ENCODE assay signal across 8 cellular contexts in the genomic region with DNA sequence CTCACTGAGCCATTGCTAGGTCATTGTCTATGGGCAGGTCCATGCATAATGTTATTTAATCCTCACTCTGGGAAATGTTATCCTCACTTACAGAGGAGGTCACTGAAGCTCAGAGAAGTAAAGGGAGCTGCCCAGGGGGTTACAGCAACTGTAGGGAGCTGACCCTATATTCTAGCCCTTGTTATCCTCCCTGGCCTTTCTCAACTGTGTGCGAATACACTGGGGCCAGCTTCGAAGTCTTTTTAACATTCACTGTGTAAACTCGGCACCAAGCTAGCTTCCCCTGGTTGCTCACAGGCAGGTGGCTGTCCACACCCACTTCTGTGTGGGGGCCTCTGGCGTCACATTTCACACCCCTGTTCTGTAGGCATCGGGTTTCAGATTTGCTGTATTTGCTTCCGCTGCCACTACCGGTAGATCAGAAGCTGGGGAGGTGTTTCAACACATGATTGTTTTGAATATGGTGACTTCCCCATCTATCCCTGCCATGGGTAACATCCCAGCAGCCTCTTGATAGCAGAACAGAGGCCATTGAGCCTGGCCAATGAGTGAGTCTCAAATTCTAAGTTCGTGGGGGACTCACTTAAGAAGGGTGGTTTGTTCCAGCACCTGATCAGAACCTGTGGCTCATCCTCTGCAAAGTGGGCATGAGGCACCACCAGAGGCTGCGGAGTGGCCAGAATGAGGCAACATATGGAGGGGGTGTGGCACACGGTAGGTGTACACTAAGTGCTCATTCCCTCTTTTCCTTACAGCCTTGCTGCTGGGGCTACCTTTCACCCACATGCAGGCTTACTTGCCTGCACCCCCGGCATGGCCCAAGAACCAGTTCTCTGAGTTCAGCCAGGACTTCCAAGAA.
DNase-seq lines count a peak whose midpoint lies in the region; ATAC-seq, FAIRE-seq and TF ChIP-seq lines count a peak whose summit lies in the region.

No MANE protein-coding gene starts in this region.

- H3K36me3 Mint-ChIP-seq in CD14-positive monocyte = peaks cover 56 to 58% of the 10 kb centered on the region in 2 donors

- peak; percentile 41 for ATAC-seq in GM19397 (IDR thresholded peaks at IDR 0.05; ENCODE audit: unreplicated experiment)
- peak; percentile 39 for ATAC-seq in HG03460 (IDR thresholded peaks at IDR 0.05; ENCODE audit: unreplicated experiment)
- peak; percentile 26 for ATAC-seq in K562

- intact Hi-C loops in CD14-positive monocyte (cut with micrococcal nuclease) (loop anchor here (2.0 to 5.0 kb wide), 2 partner anchors 13 to 36 kb away; no protein-coding TSS in a partner anchor), K562 (cut with micrococcal nuclease) (loop anchor here (2.0 kb wide), 1 partner anchor 17 kb away; no protein-coding TSS in a partner anchor), sigmoid colon (cut with DNase I) (no loop called here)

- H2AFZ ChIP-seq in K562 (ENCODE audit: low read depth, low read length) = peak overlapping the region; percentile 69

- no peaks in the 10 kb centered on the region for H3K9me1 ChIP-seq in K562 (ENCODE audit: control insufficient read depth, insufficient read depth, low read length)

- H3K27me3 ChIP-seq in K562 (ENCODE audit: control insufficient read depth in 2 of 2, insufficient read depth in 2 of 2, low read length in 2 of 2) (no peaks in the 10 kb centered on the region), sigmoid colon (no peaks in the 10 kb centered on the region)

- peak overlapping the region; percentile 38; the same call in 1 of the 3 replicates for H3K27ac ChIP-seq in K562 (ENCODE audit: extremely low read depth, low read depth, low read length)
- peak overlapping the region in 3 of 4 donors; percentile 46 to 61 (median 60) for H3K27ac ChIP-seq in sigmoid colon

- no peak for TF ChIP-seq RAD21 in K562 (CRISPR knock-in tag; conservative IDR thresholded peaks at IDR 0.05 in 1 of 2, IDR thresholded peaks at IDR 0.05 in 1 of 2)

- DNase-seq in CD14-positive monocyte (ENCODE audit: low spot score) (peak; percentile 95), T-helper 2 cell (peak; percentile 40 to 96 (median 75)), K562 (ENCODE audit: extremely low read depth in 1 of 4, low spot score in 3 of 4) (peak in 3 of 4 experiments; percentile 51 to 79 (median 69)), sigmoid colon (peak; percentile 73), UCSD-AML1 (lab: John Stamatoyannopoulos, UW; ENCODE audit: unreplicated experiment) (no peak), AG20443 (ENCODE audit: low spot score) (no peak)

- 29% methylated on average over 11 of the region's 11 CpGs for WGBS in K562 (ENCODE audit: insufficient coverage, low coverage, missing lambda C conversion rate)
- WGBS in sigmoid colon, 2 donors = 38 to 39% methylated on average over 11 of the region's 11 CpGs

- H3K4me2 ChIP-seq in K562 (ENCODE audit: insufficient read depth, low read length) = no peak overlapping the region

- peak; percentile 85 for FAIRE-seq in K562 (lab: Jason Lieb, UNC)

- peak overlapping the region in 1 of 2 experiments; percentile 17; a peak in 1 of 4 replicates for H3K9ac ChIP-seq in K562 (ENCODE audit: insufficient read depth in 1 of 2, low read depth in 2 of 2, low read length in 2 of 2)

- peaks cover 80% of the 10 kb centered on the region for H3K4me1 Mint-ChIP-seq in CD14-positive monocyte

- TF ChIP-seq EP300 in K562 (IDR thresholded peaks at IDR 0.05; ENCODE audit: low read length) = no peak
- TF ChIP-seq EP300 in sigmoid colon (IDR thresholded peaks at IDR 0.05) = no peak

- H3K27me3 Mint-ChIP-seq in CD14-positive monocyte (ENCODE audit: low read depth in 3 of 3) = peaks cover 0 to 7% (median 0%) of the 10 kb centered on the region in 3 donors

- no peaks in the 10 kb centered on the region for H3K79me2 ChIP-seq in K562 (ENCODE audit: control insufficient read depth, insufficient read depth, low read length)

- peak overlapping the region; percentile 99 to 100 (median 100) for H3K27ac Mint-ChIP-seq in CD14-positive monocyte

- no peaks in the 10 kb centered on the region for H3K9me3 ChIP-seq in K562 (replicated peaks; ENCODE audit: control insufficient read depth, insufficient read depth, low read depth, low read length)
- no peaks in the 10 kb centered on the region for H3K9me3 ChIP-seq in sigmoid colon

- BruUV-seq in K562 (replicated peaks; lab: Mats Ljungman, UMichigan) = no TSS peak

- no peak for TF ChIP-seq CTCF in CD14-positive monocyte (IDR thresholded peaks at IDR 0.05)
- TF ChIP-seq CTCF in K562 (IDR thresholded peaks at IDR 0.05 in 2 of 3, conservative IDR thresholded peaks at IDR 0.05 in 1 of 3; ENCODE audit: insufficient read depth in 2 of 3, low read depth in 1 of 3, low read length in 3 of 3) = no peak
- TF ChIP-seq CTCF in sigmoid colon (IDR thresholded peaks at IDR 0.05) = no peak

- POLR2A ChIA-PET in K562 (lab: Yijun Ruan, JAX) = interaction anchor here (0.5 to 0.6 kb wide), 3 partner anchors 13 to 52 kb away, joined by 3 read pairs; no protein-coding TSS in a partner anchor

- H3K4me1 ChIP-seq in K562 (replicated peaks in 1 of 2; ENCODE audit: control insufficient read depth in 2 of 2, insufficient read depth in 2 of 2, low read length in 2 of 2) = peaks cover 83 to 85% of the 10 kb centered on the region in 2 experiments
- H3K4me1 ChIP-seq in sigmoid colon = peaks cover 0 to 6% (median 0%) of the 10 kb centered on the region in 4 donors

- H3K36me3 ChIP-seq in K562 (ENCODE audit: control insufficient read depth, insufficient read depth, low read length) (no peaks in the 10 kb centered on the region), sigmoid colon (no peaks in the 10 kb centered on the region)

- TF ChIP-seq POLR2A in K562 (conservative IDR thresholded peaks at IDR 0.05) (no peak), sigmoid colon (IDR thresholded peaks at IDR 0.05) (no peak)

- in situ Hi-C loops in K562 (cut with MboI) = no loop called here

- H3K4me3 ChIP-seq in K562 (no peak overlapping the region), sigmoid colon (no peak overlapping the region)

- CTCF ChIA-PET in K562 (lab: Yijun Ruan, JAX; ENCODE audit: low intra/inter-chr PET ratio) = no interaction called here

- peaks cover 0 to 3% (median 0%) of the 10 kb centered on the region in 7 donors for H3K9me3 Mint-ChIP-seq in CD14-positive monocyte

- peak overlapping the region; percentile 86 to 95 for H3K4me3 Mint-ChIP-seq in CD14-positive monocyte

- 0 out of 2 replicates have a peak, but pooled peaks cover 4% of the 10 kb centered on the region for H4K20me1 ChIP-seq in K562 (replicated peaks; ENCODE audit: control insufficient read depth, insufficient read depth, low read length)

TF ChIP-seq in K562, 482 proteins besides CTCF, POLR2A, EP300 and RAD21 (continues in another document):
- TF ChIP-seq, protein P1, sequence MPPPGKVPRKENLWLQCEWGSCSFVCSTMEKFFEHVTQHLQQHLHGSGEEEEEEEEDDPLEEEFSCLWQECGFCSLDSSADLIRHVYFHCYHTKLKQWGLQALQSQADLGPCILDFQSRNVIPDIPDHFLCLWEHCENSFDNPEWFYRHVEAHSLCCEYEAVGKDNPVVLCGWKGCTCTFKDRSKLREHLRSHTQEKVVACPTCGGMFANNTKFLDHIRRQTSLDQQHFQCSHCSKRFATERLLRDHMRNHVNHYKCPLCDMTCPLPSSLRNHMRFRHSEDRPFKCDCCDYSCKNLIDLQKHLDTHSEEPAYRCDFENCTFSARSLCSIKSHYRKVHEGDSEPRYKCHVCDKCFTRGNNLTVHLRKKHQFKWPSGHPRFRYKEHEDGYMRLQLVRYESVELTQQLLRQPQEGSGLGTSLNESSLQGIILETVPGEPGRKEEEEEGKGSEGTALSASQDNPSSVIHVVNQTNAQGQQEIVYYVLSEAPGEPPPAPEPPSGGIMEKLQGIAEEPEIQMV (tag; conservative IDR thresholded peaks at IDR 0.05; ENCODE audit: low read depth) = 0 out of 2 replicates have a peak, but pooled peaks have one; percentile 29
- TF ChIP-seq CXXC5 (CRISPR knock-in tag; IDR thresholded peaks at IDR 0.05) (peak; percentile 42), NFE2 (IDR thresholded peaks at IDR 0.05; ENCODE audit: low read depth) (no peak), ZNF41 (CRISPR knock-in tag; conservative IDR thresholded peaks at IDR 0.05) (0 out of 2 replicates have a peak, but pooled peaks have one; percentile 48), KLF6 (CRISPR knock-in tag; IDR thresholded peaks at IDR 0.05; ENCODE audit: borderline replicate concordance) (peak; percentile 78; the same call in 1 of the 2 replicates)
- TF ChIP-seq, protein P2, sequence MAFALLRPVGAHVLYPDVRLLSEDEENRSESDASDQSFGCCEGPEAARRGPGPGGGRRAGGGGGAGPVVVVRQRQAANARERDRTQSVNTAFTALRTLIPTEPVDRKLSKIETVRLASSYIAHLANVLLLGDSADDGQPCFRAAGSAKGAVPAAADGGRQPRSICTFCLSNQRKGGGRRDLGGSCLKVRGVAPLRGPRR (CRISPR knock-in tag; IDR thresholded peaks at IDR 0.05) = peak; percentile 57; the same call in 1 of the 2 replicates
- TF ChIP-seq, protein P3, sequence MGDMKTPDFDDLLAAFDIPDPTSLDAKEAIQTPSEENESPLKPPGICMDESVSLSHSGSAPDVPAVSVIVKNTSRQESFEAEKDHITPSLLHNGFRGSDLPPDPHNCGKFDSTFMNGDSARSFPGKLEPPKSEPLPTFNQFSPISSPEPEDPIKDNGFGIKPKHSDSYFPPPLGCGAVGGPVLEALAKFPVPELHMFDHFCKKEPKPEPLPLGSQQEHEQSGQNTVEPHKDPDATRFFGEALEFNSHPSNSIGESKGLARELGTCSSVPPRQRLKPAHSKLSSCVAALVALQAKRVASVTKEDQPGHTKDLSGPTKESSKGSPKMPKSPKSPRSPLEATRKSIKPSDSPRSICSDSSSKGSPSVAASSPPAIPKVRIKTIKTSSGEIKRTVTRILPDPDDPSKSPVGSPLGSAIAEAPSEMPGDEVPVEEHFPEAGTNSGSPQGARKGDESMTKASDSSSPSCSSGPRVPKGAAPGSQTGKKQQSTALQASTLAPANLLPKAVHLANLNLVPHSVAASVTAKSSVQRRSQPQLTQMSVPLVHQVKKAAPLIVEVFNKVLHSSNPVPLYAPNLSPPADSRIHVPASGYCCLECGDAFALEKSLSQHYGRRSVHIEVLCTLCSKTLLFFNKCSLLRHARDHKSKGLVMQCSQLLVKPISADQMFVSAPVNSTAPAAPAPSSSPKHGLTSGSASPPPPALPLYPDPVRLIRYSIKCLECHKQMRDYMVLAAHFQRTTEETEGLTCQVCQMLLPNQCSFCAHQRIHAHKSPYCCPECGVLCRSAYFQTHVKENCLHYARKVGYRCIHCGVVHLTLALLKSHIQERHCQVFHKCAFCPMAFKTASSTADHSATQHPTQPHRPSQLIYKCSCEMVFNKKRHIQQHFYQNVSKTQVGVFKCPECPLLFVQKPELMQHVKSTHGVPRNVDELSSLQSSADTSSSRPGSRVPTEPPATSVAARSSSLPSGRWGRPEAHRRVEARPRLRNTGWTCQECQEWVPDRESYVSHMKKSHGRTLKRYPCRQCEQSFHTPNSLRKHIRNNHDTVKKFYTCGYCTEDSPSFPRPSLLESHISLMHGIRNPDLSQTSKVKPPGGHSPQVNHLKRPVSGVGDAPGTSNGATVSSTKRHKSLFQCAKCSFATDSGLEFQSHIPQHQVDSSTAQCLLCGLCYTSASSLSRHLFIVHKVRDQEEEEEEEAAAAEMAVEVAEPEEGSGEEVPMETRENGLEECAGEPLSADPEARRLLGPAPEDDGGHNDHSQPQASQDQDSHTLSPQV (IDR thresholded peaks at IDR 0.05) = peak; percentile 93; the same call in 1 of the 2 replicates

Comparison
In these comparisons a context has a peak if more than half of its experiments do, and no peak if none do; other contexts are left out.
1. DNase-seq: peak in CD14-positive monocyte (single experiment), T-helper 2 cell (5 of 5), K562 (3 of 4) and sigmoid colon (single experiment); none in UCSD-AML1 (single experiment) and AG20443 (single experiment).
2. Peak in every context shown above with its lines, with median percentiles within 50 percentile points of each other: ATAC-seq.